Comparison of ENCODE assay signal across 26 cellular contexts in the genomic region with DNA sequence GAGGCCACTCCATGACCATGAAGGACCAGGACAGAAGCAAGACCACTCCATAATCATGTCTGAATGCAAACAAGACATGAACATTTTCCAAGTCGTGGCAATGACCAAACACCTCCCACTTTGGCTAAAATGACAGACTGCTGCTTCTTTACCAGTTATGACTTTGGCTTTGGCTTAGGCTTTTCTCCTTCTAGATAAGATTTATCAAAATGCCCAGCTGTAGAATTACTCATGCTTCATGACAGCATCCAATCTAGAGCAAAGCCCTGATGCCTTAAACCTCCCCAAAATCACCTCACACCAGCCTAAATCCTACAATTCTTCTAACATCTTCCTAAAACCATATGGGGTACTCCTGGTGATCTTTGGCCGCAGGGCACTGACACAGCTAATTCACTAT.
"Had no signal": no experiment of that assay in that cellular context is flagged by ENCODE, and none has a peak within 500 bp of the region (broad histone marks: within the 10 kb centered on the region; RNA-seq: fewer than 3 reads in every experiment).

No MANE protein-coding gene starts in this region.

- FAIRE-seq: bronchial epithelial cell had no signal

- ATAC-seq: activated naive CD8-positive, alpha-beta T cell treated with anti-CD3 and anti-CD28 coated beads, Interleukin-2, amount 50 U/mL, for 24 hours; activated T-cell treated with anti-CD3 and anti-CD28 coated beads, Interleukin-2, amount 50 U/mL, for 4 hours had no signal

- DNase-seq: activated B cell treated with CpG ODN at 0.5 μM for 24 hours; activated CD4-positive, alpha-beta memory T cell treated with anti-CD3 and anti-CD28 coated beads for 36 hours; activated CD4-positive, alpha-beta T cell treated with anti-CD3 and anti-CD28 coated beads for 4 hours; activated CD4-positive, alpha-beta T cell treated with anti-CD3 and anti-CD28 coated beads, Interleukin-2, amount 50 U/mL, for 1 hour; activated CD4-positive, CD25-positive, alpha-beta regulatory T cell treated with anti-CD3 and anti-CD28 coated beads, Interleukin-2, amount 50 U/mL, for 72 hours; activated CD8-positive, alpha-beta memory T cell treated with anti-CD3 and anti-CD28 coated beads, Interleukin-2, amount 50 U/mL, for 4 hours; activated naive CD4-positive, alpha-beta T cell treated with anti-CD3 and anti-CD28 coated beads, Interleukin-2, amount 10 ng/mL, durations not matched to agents 7 days and 5 days; activated naive CD8-positive, alpha-beta T cell treated with anti-CD3 and anti-CD28 coated beads, Interleukin-2, amount 50 U/mL, for 24 hours; activated T-cell treated with anti-CD3 and anti-CD28 coated beads for 4 hours; activated T-cell treated with anti-CD3 and anti-CD28 coated beads, Interleukin-2, amount 50 U/mL, for 4 hours; caudate nucleus; cerebellar nuclear complex; Karpas-422; KBM-7; NCI-H1105 treated with DMSO at 0.1 percent for 48 hours; NCI-H1436; NCI-H1694 treated with DMSO at 0.1 percent for 48 hours; NCI-H2029; NCI-H345; NCI-H524 treated with DMSO at 0.1 percent for 48 hours; Right ventricle myocardium superior; SW 1271; T-helper 1 cell; T-helper 9 cell had no signal

- H3K27ac ChIP-seq: VCaP had no signal
